In the genomic region with DNA sequence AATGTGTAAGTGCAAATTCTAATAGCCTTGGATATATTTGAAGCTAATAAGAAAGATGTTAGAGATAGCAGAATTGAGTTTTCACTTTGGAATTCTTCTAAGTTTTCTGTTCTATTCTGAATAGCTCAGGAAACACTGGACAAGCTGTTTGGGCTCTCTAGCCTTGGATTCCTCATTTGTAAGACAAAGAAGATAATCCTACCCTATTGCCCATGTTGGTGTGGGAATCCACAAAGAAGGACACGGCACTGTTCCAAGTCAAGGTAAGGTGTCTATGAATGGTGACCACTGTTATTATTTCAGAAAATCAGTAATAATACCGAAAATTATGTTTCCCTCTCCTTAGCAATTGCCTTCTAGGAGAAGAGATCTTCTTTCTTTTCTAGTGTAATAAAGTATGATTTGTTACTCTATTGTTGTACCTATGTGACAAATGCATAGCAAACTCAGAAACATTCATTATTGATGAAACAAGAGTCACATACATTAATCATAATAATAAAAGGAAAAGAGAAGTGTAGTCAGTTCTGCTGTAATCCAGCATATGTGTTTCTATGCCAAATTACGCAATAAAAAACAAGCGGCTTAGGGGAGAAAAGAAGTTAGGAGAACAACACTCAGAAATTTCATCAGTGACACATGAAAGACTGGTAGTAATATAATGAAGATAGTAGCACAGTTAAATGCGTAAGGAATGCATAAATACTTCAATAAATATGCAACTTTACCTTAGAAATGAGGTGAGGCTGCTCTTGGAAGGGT, we compare ENCODE assay signal across 1 cellular context.
TF ChIP-seq lines count a peak whose summit lies in the region.

No MANE protein-coding gene starts in this region.

TF ChIP-seq in GM23338, 12 proteins besides CTCF, POLR2A, EP300 and RAD21 (continued from another document):
- no peak for TF ChIP-seq NANOG (IDR thresholded peaks at IDR 0.05; ENCODE audit: borderline replicate concordance)
- no peak for TF ChIP-seq STAT1 (IDR thresholded peaks at IDR 0.05; ENCODE audit: unreplicated experiment)
- TF ChIP-seq, protein P1, sequence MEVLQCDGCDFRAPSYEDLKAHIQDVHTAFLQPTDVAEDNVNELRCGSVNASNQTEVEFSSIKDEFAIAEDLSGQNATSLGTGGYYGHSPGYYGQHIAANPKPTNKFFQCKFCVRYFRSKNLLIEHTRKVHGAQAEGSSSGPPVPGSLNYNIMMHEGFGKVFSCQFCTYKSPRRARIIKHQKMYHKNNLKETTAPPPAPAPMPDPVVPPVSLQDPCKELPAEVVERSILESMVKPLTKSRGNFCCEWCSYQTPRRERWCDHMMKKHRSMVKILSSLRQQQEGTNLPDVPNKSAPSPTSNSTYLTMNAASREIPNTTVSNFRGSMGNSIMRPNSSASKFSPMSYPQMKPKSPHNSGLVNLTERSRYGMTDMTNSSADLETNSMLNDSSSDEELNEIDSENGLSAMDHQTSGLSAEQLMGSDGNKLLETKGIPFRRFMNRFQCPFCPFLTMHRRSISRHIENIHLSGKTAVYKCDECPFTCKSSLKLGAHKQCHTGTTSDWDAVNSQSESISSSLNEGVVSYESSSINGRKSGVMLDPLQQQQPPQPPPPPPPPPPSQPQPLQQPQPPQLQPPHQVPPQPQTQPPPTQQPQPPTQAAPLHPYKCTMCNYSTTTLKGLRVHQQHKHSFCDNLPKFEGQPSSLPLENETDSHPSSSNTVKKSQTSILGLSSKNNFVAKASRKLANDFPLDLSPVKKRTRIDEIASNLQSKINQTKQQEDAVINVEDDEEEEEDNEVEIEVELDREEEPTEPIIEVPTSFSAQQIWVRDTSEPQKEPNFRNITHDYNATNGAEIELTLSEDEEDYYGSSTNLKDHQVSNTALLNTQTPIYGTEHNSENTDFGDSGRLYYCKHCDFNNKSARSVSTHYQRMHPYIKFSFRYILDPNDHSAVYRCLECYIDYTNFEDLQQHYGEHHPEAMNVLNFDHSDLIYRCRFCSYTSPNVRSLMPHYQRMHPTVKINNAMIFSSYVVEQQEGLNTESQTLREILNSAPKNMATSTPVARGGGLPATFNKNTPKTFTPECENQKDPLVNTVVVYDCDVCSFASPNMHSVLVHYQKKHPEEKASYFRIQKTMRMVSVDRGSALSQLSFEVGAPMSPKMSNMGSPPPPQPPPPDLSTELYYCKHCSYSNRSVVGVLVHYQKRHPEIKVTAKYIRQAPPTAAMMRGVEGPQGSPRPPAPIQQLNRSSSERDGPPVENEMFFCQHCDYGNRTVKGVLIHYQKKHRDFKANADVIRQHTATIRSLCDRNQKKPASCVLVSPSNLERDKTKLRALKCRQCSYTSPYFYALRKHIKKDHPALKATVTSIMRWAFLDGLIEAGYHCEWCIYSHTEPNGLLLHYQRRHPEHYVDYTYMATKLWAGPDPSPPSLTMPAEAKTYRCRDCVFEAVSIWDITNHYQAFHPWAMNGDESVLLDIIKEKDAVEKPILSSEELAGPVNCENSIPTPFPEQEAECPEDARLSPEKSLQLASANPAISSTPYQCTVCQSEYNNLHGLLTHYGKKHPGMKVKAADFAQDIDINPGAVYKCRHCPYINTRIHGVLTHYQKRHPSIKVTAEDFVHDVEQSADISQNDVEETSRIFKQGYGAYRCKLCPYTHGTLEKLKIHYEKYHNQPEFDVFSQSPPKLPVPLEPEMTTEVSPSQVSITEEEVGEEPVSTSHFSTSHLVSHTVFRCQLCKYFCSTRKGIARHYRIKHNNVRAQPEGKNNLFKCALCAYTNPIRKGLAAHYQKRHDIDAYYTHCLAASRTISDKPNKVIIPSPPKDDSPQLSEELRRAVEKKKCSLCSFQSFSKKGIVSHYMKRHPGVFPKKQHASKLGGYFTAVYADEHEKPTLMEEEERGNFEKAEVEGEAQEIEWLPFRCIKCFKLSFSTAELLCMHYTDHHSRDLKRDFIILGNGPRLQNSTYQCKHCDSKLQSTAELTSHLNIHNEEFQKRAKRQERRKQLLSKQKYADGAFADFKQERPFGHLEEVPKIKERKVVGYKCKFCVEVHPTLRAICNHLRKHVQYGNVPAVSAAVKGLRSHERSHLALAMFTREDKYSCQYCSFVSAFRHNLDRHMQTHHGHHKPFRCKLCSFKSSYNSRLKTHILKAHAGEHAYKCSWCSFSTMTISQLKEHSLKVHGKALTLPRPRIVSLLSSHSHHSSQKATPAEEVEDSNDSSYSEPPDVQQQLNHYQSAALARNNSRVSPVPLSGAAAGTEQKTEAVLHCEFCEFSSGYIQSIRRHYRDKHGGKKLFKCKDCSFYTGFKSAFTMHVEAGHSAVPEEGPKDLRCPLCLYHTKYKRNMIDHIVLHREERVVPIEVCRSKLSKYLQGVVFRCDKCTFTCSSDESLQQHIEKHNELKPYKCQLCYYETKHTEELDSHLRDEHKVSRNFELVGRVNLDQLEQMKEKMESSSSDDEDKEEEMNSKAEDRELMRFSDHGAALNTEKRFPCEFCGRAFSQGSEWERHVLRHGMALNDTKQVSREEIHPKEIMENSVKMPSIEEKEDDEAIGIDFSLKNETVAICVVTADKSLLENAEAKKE (CRISPR knock-in tag; IDR thresholded peaks at IDR 0.05): no peak
- TF ChIP-seq EZH2phosphoT487 (IDR thresholded peaks at IDR 0.05; ENCODE audit: unreplicated experiment): no peak
